Comparison of ENCODE assay signal across 2 cellular contexts in genomic region chr1:145692785-145693443, GRCh38.
TF ChIP-seq lines count a peak whose summit lies in the region.

No MANE protein-coding gene starts in this region.

TF ChIP-seq in HEK293T, 16 proteins besides CTCF, POLR2A, EP300 and RAD21:
- no peak for TF ChIP-seq LEF1 (IDR thresholded peaks at IDR 0.05; ENCODE audit: borderline replicate concordance)
- no peak for TF ChIP-seq HDGF (IDR thresholded peaks at IDR 0.05; ENCODE audit: borderline replicate concordance)
- 0 out of 2 replicates have a peak, but pooled peaks have one; percentile 15 for TF ChIP-seq PKNOX1 (IDR thresholded peaks at IDR 0.05)
- no peak for TF ChIP-seq SP1 (IDR thresholded peaks at IDR 0.05)

TF ChIP-seq in K562, 482 proteins besides CTCF, POLR2A, EP300 and RAD21 (continues in another document):
- TF ChIP-seq, protein P1, sequence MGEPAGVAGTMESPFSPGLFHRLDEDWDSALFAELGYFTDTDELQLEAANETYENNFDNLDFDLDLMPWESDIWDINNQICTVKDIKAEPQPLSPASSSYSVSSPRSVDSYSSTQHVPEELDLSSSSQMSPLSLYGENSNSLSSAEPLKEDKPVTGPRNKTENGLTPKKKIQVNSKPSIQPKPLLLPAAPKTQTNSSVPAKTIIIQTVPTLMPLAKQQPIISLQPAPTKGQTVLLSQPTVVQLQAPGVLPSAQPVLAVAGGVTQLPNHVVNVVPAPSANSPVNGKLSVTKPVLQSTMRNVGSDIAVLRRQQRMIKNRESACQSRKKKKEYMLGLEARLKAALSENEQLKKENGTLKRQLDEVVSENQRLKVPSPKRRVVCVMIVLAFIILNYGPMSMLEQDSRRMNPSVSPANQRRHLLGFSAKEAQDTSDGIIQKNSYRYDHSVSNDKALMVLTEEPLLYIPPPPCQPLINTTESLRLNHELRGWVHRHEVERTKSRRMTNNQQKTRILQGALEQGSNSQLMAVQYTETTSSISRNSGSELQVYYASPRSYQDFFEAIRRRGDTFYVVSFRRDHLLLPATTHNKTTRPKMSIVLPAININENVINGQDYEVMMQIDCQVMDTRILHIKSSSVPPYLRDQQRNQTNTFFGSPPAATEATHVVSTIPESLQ (CRISPR knock-in tag; IDR thresholded peaks at IDR 0.05): no peak
- TF ChIP-seq RBBP5 (IDR thresholded peaks at IDR 0.05; ENCODE audit: borderline replicate concordance, insufficient read depth, low read length, poor library complexity, severe bottlenecking) (no peak), CHD7 (IDR thresholded peaks at IDR 0.05; ENCODE audit: low read depth, low read length) (no peak), TFAM (CRISPR knock-in tag; conservative IDR thresholded peaks at IDR 0.05) (no peak), NRF1 (conservative IDR thresholded peaks at IDR 0.05 in 1 of 2, IDR thresholded peaks at IDR 0.05 in 1 of 2) (no peak; a peak in 1 of 4 replicates), DNMT1 (IDR thresholded peaks at IDR 0.05) (no peak), WHSC1 (IDR thresholded peaks at IDR 0.05; ENCODE audit: low read length) (no peak), EGR1 (conservative IDR thresholded peaks at IDR 0.05) (no peak), TCF7L2 (IDR thresholded peaks at IDR 0.05; ENCODE audit: low read depth, low read length) (no peak), ZNF384 (IDR thresholded peaks at IDR 0.05; ENCODE audit: low read depth, low read length) (peak; percentile 33; the same call in 1 of the 2 replicates), JUND (IDR thresholded peaks at IDR 0.05; ENCODE audit: borderline replicate concordance, low read depth, low read length) (0 out of 2 replicates have a peak, but pooled peaks have one; percentile 16), JUND (tag; IDR thresholded peaks at IDR 0.05; ENCODE audit: borderline replicate concordance, low read depth, low read length) (no peak), CEBPG (CRISPR knock-in tag; IDR thresholded peaks at IDR 0.05) (peak; percentile 44; the same call in 1 of the 2 replicates), CEBPG (tag; conservative IDR thresholded peaks at IDR 0.05 in 1 of 2, IDR thresholded peaks at IDR 0.05 in 1 of 2) (peak; percentile 76 to 81), TFAP4 (CRISPR knock-in tag; IDR thresholded peaks at IDR 0.05; ENCODE audit: borderline replicate concordance) (no peak), HMG20A (CRISPR knock-in tag; conservative IDR thresholded peaks at IDR 0.05) (no peak), MEIS2 (IDR thresholded peaks at IDR 0.05; ENCODE audit: partially characterized antibody) (peak; percentile 79), HNRNPUL1 (IDR thresholded peaks at IDR 0.05; ENCODE audit: low read length) (no peak), MED1 (CRISPR knock-in tag; IDR thresholded peaks at IDR 0.05; ENCODE audit: borderline replicate concordance) (no peak), GATAD2A (IDR thresholded peaks at IDR 0.05) (no peak), SLC30A9 (CRISPR knock-in tag; IDR thresholded peaks at IDR 0.05) (no peak), PKNOX1 (IDR thresholded peaks at IDR 0.05) (peak; percentile 53), NCOA1 (IDR thresholded peaks at IDR 0.05; ENCODE audit: low read depth) (no peak), ZNF695 (CRISPR knock-in tag; IDR thresholded peaks at IDR 0.05) (no peak), ERF (CRISPR knock-in tag; IDR thresholded peaks at IDR 0.05) (no peak), ZFP91 (CRISPR knock-in tag; IDR thresholded peaks at IDR 0.05) (no peak)
- TF ChIP-seq, protein P2, sequence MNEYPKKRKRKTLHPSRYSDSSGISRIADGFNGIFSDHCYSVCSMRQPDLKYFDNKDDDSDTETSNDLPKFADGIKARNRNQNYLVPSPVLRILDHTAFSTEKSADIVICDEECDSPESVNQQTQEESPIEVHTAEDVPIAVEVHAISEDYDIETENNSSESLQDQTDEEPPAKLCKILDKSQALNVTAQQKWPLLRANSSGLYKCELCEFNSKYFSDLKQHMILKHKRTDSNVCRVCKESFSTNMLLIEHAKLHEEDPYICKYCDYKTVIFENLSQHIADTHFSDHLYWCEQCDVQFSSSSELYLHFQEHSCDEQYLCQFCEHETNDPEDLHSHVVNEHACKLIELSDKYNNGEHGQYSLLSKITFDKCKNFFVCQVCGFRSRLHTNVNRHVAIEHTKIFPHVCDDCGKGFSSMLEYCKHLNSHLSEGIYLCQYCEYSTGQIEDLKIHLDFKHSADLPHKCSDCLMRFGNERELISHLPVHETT (CRISPR knock-in tag; conservative IDR thresholded peaks at IDR 0.05 in 1 of 2, IDR thresholded peaks at IDR 0.05 in 1 of 2): no peak
- TF ChIP-seq, protein P3, sequence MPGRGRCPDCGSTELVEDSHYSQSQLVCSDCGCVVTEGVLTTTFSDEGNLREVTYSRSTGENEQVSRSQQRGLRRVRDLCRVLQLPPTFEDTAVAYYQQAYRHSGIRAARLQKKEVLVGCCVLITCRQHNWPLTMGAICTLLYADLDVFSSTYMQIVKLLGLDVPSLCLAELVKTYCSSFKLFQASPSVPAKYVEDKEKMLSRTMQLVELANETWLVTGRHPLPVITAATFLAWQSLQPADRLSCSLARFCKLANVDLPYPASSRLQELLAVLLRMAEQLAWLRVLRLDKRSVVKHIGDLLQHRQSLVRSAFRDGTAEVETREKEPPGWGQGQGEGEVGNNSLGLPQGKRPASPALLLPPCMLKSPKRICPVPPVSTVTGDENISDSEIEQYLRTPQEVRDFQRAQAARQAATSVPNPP (IDR thresholded peaks at IDR 0.05; ENCODE audit: borderline replicate concordance, insufficient read depth, insufficient read length): no peak
- TF ChIP-seq, protein P4, sequence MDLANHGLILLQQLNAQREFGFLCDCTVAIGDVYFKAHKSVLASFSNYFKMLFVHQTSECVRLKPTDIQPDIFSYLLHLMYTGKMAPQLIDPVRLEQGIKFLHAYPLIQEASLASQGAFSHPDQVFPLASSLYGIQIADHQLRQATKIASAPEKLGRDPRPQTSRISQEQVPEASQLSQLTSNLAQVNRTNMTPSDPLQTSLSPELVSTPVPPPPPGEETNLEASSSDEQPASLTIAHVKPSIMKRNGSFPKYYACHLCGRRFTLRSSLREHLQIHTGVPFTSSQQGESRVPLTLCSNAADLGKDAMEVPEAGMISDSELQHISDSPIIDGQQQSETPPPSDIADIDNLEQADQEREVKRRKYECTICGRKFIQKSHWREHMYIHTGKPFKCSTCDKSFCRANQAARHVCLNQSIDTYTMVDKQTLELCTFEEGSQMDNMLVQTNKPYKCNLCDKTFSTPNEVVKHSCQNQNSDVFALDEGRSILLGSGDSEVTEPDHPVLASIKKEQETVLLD (IDR thresholded peaks at IDR 0.05): no peak
